In the genomic region with DNA sequence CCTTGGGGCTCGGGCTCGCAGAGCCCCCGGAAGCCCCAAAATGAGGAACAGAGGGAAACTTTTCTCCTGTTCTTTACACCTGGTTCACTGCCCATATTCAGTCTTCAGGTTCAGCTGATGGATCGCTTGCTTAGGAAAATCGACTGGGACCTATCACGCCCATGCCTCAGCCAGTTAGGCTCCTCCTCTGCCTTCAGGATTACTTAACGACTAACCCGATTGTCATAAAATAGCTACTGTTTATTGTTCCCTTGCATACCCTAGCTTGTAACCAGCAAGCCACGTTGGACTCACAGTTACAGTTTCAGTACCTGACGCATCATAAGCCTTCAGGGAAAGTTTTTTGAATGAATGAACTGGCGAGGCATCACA, we compare ENCODE assay signal across 8 cellular contexts. TPM values are rescaled to one million over a fixed set of nuclear protein-coding genes. Genes with fewer than 3 reads are reported as not detected.
DNase-seq lines count a peak whose midpoint lies in the region; ATAC-seq, FAIRE-seq and TF ChIP-seq lines count a peak whose summit lies in the region.

No MANE protein-coding gene starts in this region.

- CTCF ChIA-PET in HEK293 (lab: Yijun Ruan, JAX) (interaction anchor here (0.7 kb wide), 1 partner anchor 103 kb away, joined by 3 read pairs; no protein-coding TSS in a partner anchor), HepG2 (lab: Yijun Ruan, JAX; ENCODE audit: low intra/inter-chr PET ratio, low total read pairs) (no interaction called here)

- H3K79me2 ChIP-seq in ACC112 (ENCODE audit: control insufficient read depth, insufficient read depth, low read length, unreplicated experiment) (peaks cover 40% of the 10 kb centered on the region), HepG2 (ENCODE audit: insufficient read depth, low read length) (peaks cover 35% of the 10 kb centered on the region)

- no peaks in the 10 kb centered on the region for H3K27me3 ChIP-seq in ACC112 (ENCODE audit: insufficient read depth, low read length)
- H3K27me3 ChIP-seq in HepG2 (ENCODE audit: control insufficient read depth in 1 of 2, insufficient read depth in 2 of 2, low read length in 2 of 2) = no peaks in the 10 kb centered on the region; a peak in 1 of 5 replicates
- no peaks in the 10 kb centered on the region for H3K27me3 ChIP-seq in tibial artery

- peaks cover 32% of the 10 kb centered on the region for H4K20me1 ChIP-seq in HepG2 (ENCODE audit: insufficient read depth, low read length)

- H2AFZ ChIP-seq in ACC112 (ENCODE audit: low read length, unreplicated experiment) (no peak overlapping the region), HepG2 (ENCODE audit: low read length) (no peak overlapping the region)

- DNase-seq in HepG2 (ENCODE audit: low spot score) (peak; percentile 27), tibial artery (no peak), hepatic stellate cell (ENCODE audit: low spot score) (no peak), NCI-H2081 treated with DMSO at 0.1 percent for 48 hours (lab: John Stamatoyannopoulos, UW) (no peak), NCI-H345 treated with DMSO at 0.1 percent for 48 hours (lab: John Stamatoyannopoulos, UW; ENCODE audit: unreplicated experiment) (no peak)

- H3K9me3 ChIP-seq in HEK293 (ENCODE audit: control insufficient read depth, insufficient read depth, low read depth, low read length) (no peaks in the 10 kb centered on the region), HepG2 (ENCODE audit: low read length) (no peaks in the 10 kb centered on the region), tibial artery (no peaks in the 10 kb centered on the region)

- no peak; a peak in 1 of 4 replicates for TF ChIP-seq POLR2A in HepG2 (IDR thresholded peaks at IDR 0.05; ENCODE audit: insufficient read depth in 1 of 2, low read depth in 2 of 2, low read length in 2 of 2)

- peak; percentile 8 for FAIRE-seq in HepG2 (lab: Jason Lieb, UNC)

- intact Hi-C loops in HepG2 (cut with micrococcal nuclease; ENCODE audit: unreplicated experiment) = no loop called here
- intact Hi-C loops in tibial artery (cut with DNase I; ENCODE audit: low total_unique reads) = loop anchor here (5.0 kb wide), 1 partner anchor 1101 kb away; a partner anchor contains a TSS

- ATAC-seq in HepG2 = peak; percentile 37

- POLR2A ChIA-PET in HEK293 (lab: Yijun Ruan, JAX) (interaction anchor here (1.7 to 2.0 kb wide), 2 partner anchors 12 to 37 kb away, joined by 5 to 10 read pairs; no protein-coding TSS in a partner anchor), HepG2 (lab: Yijun Ruan, JAX) (interaction anchor here (0.8 to 2.7 kb wide), 2 partner anchors 11 to 33 kb away, joined by 3 to 13 read pairs; a partner anchor contains a TSS)

- no peak for TF ChIP-seq EP300 in HepG2 (IDR thresholded peaks at IDR 0.05; ENCODE audit: low read depth in 2 of 2, low read length in 2 of 2)
- no peak for TF ChIP-seq EP300 in HepG2 (CRISPR knock-in tag; IDR thresholded peaks at IDR 0.05; ENCODE audit: borderline replicate concordance)

- H3K9ac ChIP-seq in HepG2 (ENCODE audit: insufficient read depth, low read depth, low read length) = peak overlapping the region; percentile 100

- H3K27ac ChIP-seq in ACC112 (ENCODE audit: low read depth, low read length) (peak overlapping the region; percentile 96; the same call in 1 of the 2 replicates), HEK293 (ENCODE audit: extremely low read depth, low read depth, low read length) (peak overlapping the region; percentile 96), adipose tissue (ENCODE audit: low read depth, low read length) (peak overlapping the region; percentile 88), HepG2 (ENCODE audit: extremely low read length, insufficient read depth, low read length) (peak overlapping the region; percentile 99), tibial artery (peak overlapping the region; percentile 87 to 96)

- H3K4me2 ChIP-seq in HepG2 (ENCODE audit: low read depth, low read length) = peak overlapping the region; percentile 98

- H3K4me1 ChIP-seq in ACC112 (ENCODE audit: control insufficient read depth, insufficient read depth, low read length, unreplicated experiment) (peaks cover 16% of the 10 kb centered on the region), HEK293 (ENCODE audit: control insufficient read depth, insufficient read depth, low read length) (peaks cover 7% of the 10 kb centered on the region), HepG2 (ENCODE audit: insufficient read depth, low read length) (peaks cover 40% of the 10 kb centered on the region), tibial artery (peaks cover 0 to 40% (median 31%) of the 10 kb centered on the region in 4 donors)

- H3K36me3 ChIP-seq in ACC112 (ENCODE audit: insufficient read depth, low read length) = peaks cover 28% of the 10 kb centered on the region
- peaks cover 38 to 49% of the 10 kb centered on the region in 2 experiments; a peak in 2 of 3 replicates for H3K36me3 ChIP-seq in HEK293 (ENCODE audit: control insufficient read depth in 2 of 2, insufficient read depth in 1 of 2, low read length in 2 of 2)
- peaks cover 8 to 34% of the 10 kb centered on the region in 2 experiments for H3K36me3 ChIP-seq in HepG2 (replicated peaks in 1 of 2; ENCODE audit: control insufficient read depth in 1 of 2, insufficient read depth in 2 of 2, low read length in 2 of 2)
- H3K36me3 ChIP-seq in tibial artery = peaks cover 41 to 46% (median 44%) of the 10 kb centered on the region in 3 donors

- TF ChIP-seq CTCF in HEK293 (tag by site-specific recombination; IDR thresholded peaks at IDR 0.05) = no peak
- TF ChIP-seq CTCF in HepG2 (CRISPR knock-in tag; IDR thresholded peaks at IDR 0.05) = no peak
- no peak for TF ChIP-seq CTCF in tibial artery (IDR thresholded peaks at IDR 0.05)

- BruUV-seq in HepG2 (replicated peaks; lab: Mats Ljungman, UMichigan) = no TSS peak

- peak overlapping the region; percentile 100 for H3K4me3 ChIP-seq in ACC112 (ENCODE audit: low read depth, low read length)
- H3K4me3 ChIP-seq in HEK293 (ENCODE audit: low read depth, low read length) = peak overlapping the region; percentile 100
- peak overlapping the region; percentile 83 to 100 (median 99) for H3K4me3 ChIP-seq in HepG2 (replicated peaks in 1 of 3; ENCODE audit: insufficient read depth in 1 of 3, low read depth in 2 of 3, low read length in 3 of 3)
- H3K4me3 ChIP-seq in tibial artery = peak overlapping the region; percentile 77 to 97

- in situ Hi-C loops in HepG2 (cut with HindIII; ENCODE audit: extremely low pct_ligation_motif_present, low pct_unique_long_range_greater_than_20kb) = no loop called here

- 1 to 2% (median 2%) methylated on average over 11 of the region's 11 CpGs for WGBS in adipose tissue, 3 donors
- WGBS in HepG2 (ENCODE audit: low lambda C conversion rate) = 0% methylated on average over 8 of the region's 11 CpGs

- no peak for TF ChIP-seq RAD21 in HepG2 (CRISPR knock-in tag; IDR thresholded peaks at IDR 0.05)

RNA-seq across cellular contexts. Expression of a gene that starts 0.7 kb away (rescaled TPM):
- polyA plus RNA-seq in adipose tissue (100 to 1,000 TPM in 2 of 3 donors, 10 to 100 TPM in 1; 54.7 to 152 (median 132) TPM), HepG2 (2011; rRNA removed) (78.1 and 93.0 TPM in 2 replicates)
- 62.4 and 159 TPM in 2 replicates for total RNA-seq in HepG2 (2016; rRNA removed; fragmentation: Illumina TruSeq; extraction: Trizol)
- total RNA-seq in HepG2 (2016; cell fraction: cytosol; rRNA removed; fragmentation: Illumina TruSeq; extraction: Trizol; ENCODE audit: low read depth) = 18.0 and 22.2 TPM in 2 replicates
- 61.9 and 166 TPM in 2 replicates for total RNA-seq in HepG2 (2016; cell fraction: insoluble cytoplasmic fraction; rRNA removed; fragmentation: Illumina TruSeq; extraction: Trizol)
- total RNA-seq in HepG2 (2016; cell fraction: membrane; rRNA removed; fragmentation: Illumina TruSeq; extraction: Trizol) = 44.5 and 57.9 TPM in 2 replicates
- 75.1 and 75.6 TPM in 2 replicates for total RNA-seq in HepG2 (2016; cell fraction: nucleus; rRNA removed; fragmentation: Illumina TruSeq; extraction: Trizol)
- 52.7 and 80.2 TPM in 2 replicates for polyA plus RNA-seq in HepG2 (2011; cell fraction: cytosol; rRNA removed)
- 205 and 230 TPM in 2 replicates for polyA plus RNA-seq in HepG2 (2011; cell fraction: nucleus; rRNA removed)
- polyA plus RNA-seq in HepG2 (2012) = 127 and 172 TPM in 2 replicates
- polyA plus RNA-seq in HepG2 (2016; cell fraction: cytosol; fragmentation: Illumina TruSeq; extraction: Trizol; ENCODE audit: low read depth) = 10.2 and 11.3 TPM in 2 replicates
- polyA plus RNA-seq in HepG2 (2016; cell fraction: insoluble cytoplasmic fraction; fragmentation: Illumina TruSeq; extraction: Trizol; ENCODE audit: low read depth) = 370 and 411 TPM in 2 replicates
- 38.9 and 43.1 TPM in 2 replicates for polyA plus RNA-seq in HepG2 (2016; cell fraction: membrane; fragmentation: Illumina TruSeq; extraction: Trizol; ENCODE audit: low read depth)
- 236 and 265 TPM in 2 replicates for polyA plus RNA-seq in HepG2 (2016; cell fraction: nucleus; fragmentation: Illumina TruSeq; extraction: Trizol; ENCODE audit: insufficient read depth, low read depth)
- 37.3 and 69.3 TPM in 2 replicates for polyA minus RNA-seq in HepG2 (2011; rRNA and poly(A)+ RNA removed; ENCODE audit: low replicate concordance)
- polyA minus RNA-seq in HepG2 (2011; cell fraction: cytosol; rRNA and poly(A)+ RNA removed) = 75.8 and 85.2 TPM in 2 replicates
- 227 and 240 TPM in 2 replicates for polyA minus RNA-seq in HepG2 (2011; cell fraction: nucleus; rRNA and poly(A)+ RNA removed)

RNA-seq across cellular contexts. Expression of a gene that starts 33.9 kb away (rescaled TPM):
- under 1 TPM in 2 of 3 donors, not detected in 1; 0.02 to 0.04 TPM for polyA plus RNA-seq in adipose tissue
- 3.7 and 7.1 TPM in 2 replicates for total RNA-seq in HepG2 (2016; rRNA removed; fragmentation: Illumina TruSeq; extraction: Trizol)
- total RNA-seq in HepG2 (2016; cell fraction: cytosol; rRNA removed; fragmentation: Illumina TruSeq; extraction: Trizol; ENCODE audit: low read depth) = 4.0 and 4.1 TPM in 2 replicates
- total RNA-seq in HepG2 (2016; cell fraction: insoluble cytoplasmic fraction; rRNA removed; fragmentation: Illumina TruSeq; extraction: Trizol) = 3.6 and 8.1 TPM in 2 replicates
- total RNA-seq in HepG2 (2016; cell fraction: membrane; rRNA removed; fragmentation: Illumina TruSeq; extraction: Trizol) = 4.8 TPM in 2 replicates
- 5.4 and 6.7 TPM in 2 replicates for total RNA-seq in HepG2 (2016; cell fraction: nucleus; rRNA removed; fragmentation: Illumina TruSeq; extraction: Trizol)
- 11.8 and 16.7 TPM in 2 replicates for polyA plus RNA-seq in HepG2 (2011; rRNA removed)
- 10.8 and 16.3 TPM in 2 replicates for polyA plus RNA-seq in HepG2 (2011; cell fraction: cytosol; rRNA removed)
- 17.0 and 17.1 TPM in 2 replicates for polyA plus RNA-seq in HepG2 (2011; cell fraction: nucleus; rRNA removed)
- 6.6 and 7.0 TPM in 2 replicates for polyA plus RNA-seq in HepG2 (2012)
- polyA plus RNA-seq in HepG2 (2016; cell fraction: cytosol; fragmentation: Illumina TruSeq; extraction: Trizol; ENCODE audit: low read depth) = 4.2 and 4.5 TPM in 2 replicates
- polyA plus RNA-seq in HepG2 (2016; cell fraction: insoluble cytoplasmic fraction; fragmentation: Illumina TruSeq; extraction: Trizol; ENCODE audit: low read depth) = 5.6 and 6.9 TPM in 2 replicates
- polyA plus RNA-seq in HepG2 (2016; cell fraction: membrane; fragmentation: Illumina TruSeq; extraction: Trizol; ENCODE audit: low read depth) = 5.1 and 5.7 TPM in 2 replicates
- polyA plus RNA-seq in HepG2 (2016; cell fraction: nucleus; fragmentation: Illumina TruSeq; extraction: Trizol; ENCODE audit: insufficient read depth, low read depth) = 23.4 and 24.9 TPM in 2 replicates
- 1.6 and 14.9 TPM in 2 replicates for polyA minus RNA-seq in HepG2 (2011; rRNA and poly(A)+ RNA removed; ENCODE audit: low replicate concordance)
- 5.7 and 6.9 TPM in 2 replicates for polyA minus RNA-seq in HepG2 (2011; cell fraction: cytosol; rRNA and poly(A)+ RNA removed)
- polyA minus RNA-seq in HepG2 (2011; cell fraction: nucleus; rRNA and poly(A)+ RNA removed) = 9.3 and 9.4 TPM in 2 replicates

RNA-seq across cellular contexts. Expression of a gene that starts 46.7 kb away (rescaled TPM):
- polyA plus RNA-seq in adipose tissue = 100 to 1,000 TPM; 113 to 130 (median 120) TPM
- total RNA-seq in HepG2 (2016; rRNA removed; fragmentation: Illumina TruSeq; extraction: Trizol) = 30.3 and 31.8 TPM in 2 replicates
- total RNA-seq in HepG2 (2016; cell fraction: cytosol; rRNA removed; fragmentation: Illumina TruSeq; extraction: Trizol; ENCODE audit: low read depth) = 135 and 147 TPM in 2 replicates
- 25.7 and 30.7 TPM in 2 replicates for total RNA-seq in HepG2 (2016; cell fraction: insoluble cytoplasmic fraction; rRNA removed; fragmentation: Illumina TruSeq; extraction: Trizol)
- 114 and 136 TPM in 2 replicates for total RNA-seq in HepG2 (2016; cell fraction: membrane; rRNA removed; fragmentation: Illumina TruSeq; extraction: Trizol)
- 26.5 and 27.5 TPM in 2 replicates for total RNA-seq in HepG2 (2016; cell fraction: nucleus; rRNA removed; fragmentation: Illumina TruSeq; extraction: Trizol)
- 27.9 and 28.9 TPM in 2 replicates for polyA plus RNA-seq in HepG2 (2011; rRNA removed)
- 31.9 and 46.3 TPM in 2 replicates for polyA plus RNA-seq in HepG2 (2011; cell fraction: cytosol; rRNA removed)
- polyA plus RNA-seq in HepG2 (2011; cell fraction: nucleus; rRNA removed) = 45.6 and 49.3 TPM in 2 replicates
- 65.4 and 89.3 TPM in 2 replicates for polyA plus RNA-seq in HepG2 (2012)
- 838 and 884 TPM in 2 replicates for polyA plus RNA-seq in HepG2 (2016; cell fraction: cytosol; fragmentation: Illumina TruSeq; extraction: Trizol; ENCODE audit: low read depth)
- polyA plus RNA-seq in HepG2 (2016; cell fraction: insoluble cytoplasmic fraction; fragmentation: Illumina TruSeq; extraction: Trizol; ENCODE audit: low read depth) = 117 and 162 TPM in 2 replicates
- polyA plus RNA-seq in HepG2 (2016; cell fraction: membrane; fragmentation: Illumina TruSeq; extraction: Trizol; ENCODE audit: low read depth) = 559 and 572 TPM in 2 replicates
- polyA plus RNA-seq in HepG2 (2016; cell fraction: nucleus; fragmentation: Illumina TruSeq; extraction: Trizol; ENCODE audit: insufficient read depth, low read depth) = 139 and 141 TPM in 2 replicates
- 88.7 and 179 TPM in 2 replicates for polyA minus RNA-seq in HepG2 (2011; rRNA and poly(A)+ RNA removed; ENCODE audit: low replicate concordance)
- polyA minus RNA-seq in HepG2 (2011; cell fraction: cytosol; rRNA and poly(A)+ RNA removed) = 52.4 and 61.3 TPM in 2 replicates
- polyA minus RNA-seq in HepG2 (2011; cell fraction: nucleus; rRNA and poly(A)+ RNA removed) = 19.2 and 22.9 TPM in 2 replicates

Comparison
In these comparisons a context has a peak if more than half of its experiments do, and no peak if none do; other contexts are left out.
1. RNA of a gene that starts 33.9 kb away (polyA plus RNA-seq): 4.2 to 24.9 TPM in HepG2; 0.02 to 0.04 TPM in adipose tissue; every median in the first group is over 4 times any median in the second.
2. Peak in every context shown above with its lines, with median percentiles within 50 percentile points of each other: H3K27ac ChIP-seq and H3K4me3 ChIP-seq.